ENCODE assay signal across 11 cellular contexts in the genomic region with DNA sequence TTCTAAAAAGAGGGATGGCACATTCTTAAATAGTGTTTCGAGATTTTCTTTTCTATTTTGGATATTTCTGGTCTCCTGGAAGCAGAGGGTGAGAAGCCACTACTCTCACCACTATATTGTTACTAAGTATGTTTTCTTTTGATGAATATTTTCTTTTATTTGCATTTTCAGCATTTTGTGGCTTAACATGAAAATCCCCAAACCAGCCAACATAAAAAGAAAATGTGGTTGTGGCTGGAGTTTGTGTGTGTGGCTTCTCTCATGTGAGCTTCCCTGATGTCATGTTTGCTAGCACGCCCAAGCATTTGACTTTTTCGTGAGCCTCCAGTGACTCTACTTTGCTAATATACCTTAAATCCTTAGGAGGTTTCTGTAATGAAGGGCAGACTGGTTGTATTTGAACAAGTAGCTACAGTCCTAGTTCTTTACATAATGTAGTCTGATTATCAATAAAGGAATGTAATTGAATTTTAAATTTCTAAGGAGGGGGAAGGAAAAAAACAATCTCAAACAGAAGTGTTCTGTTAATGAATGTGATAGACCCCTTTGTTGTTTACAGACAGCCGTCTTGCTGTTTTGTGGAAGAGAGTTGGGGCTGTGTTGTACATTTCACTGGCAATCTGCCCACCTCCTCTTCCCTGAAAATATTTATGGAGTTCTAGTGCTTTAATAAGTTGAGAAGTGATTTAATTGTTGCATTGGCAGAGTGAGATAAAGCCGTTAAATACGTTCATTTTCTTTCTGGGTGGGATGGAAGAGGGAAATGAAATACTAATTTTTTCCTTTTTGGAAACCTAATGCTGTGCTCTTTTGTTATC.
DNase-seq lines count a peak whose midpoint lies in the region; ATAC-seq and TF ChIP-seq lines count a peak whose summit lies in the region.
"Had no signal": no experiment of that assay in that cellular context is flagged by ENCODE, and none has a peak within 500 bp of the region (broad histone marks: within the 10 kb centered on the region; RNA-seq: fewer than 3 reads in every experiment).

No MANE protein-coding gene starts in this region.

- POLR2A ChIA-PET in activated CD8-positive, alpha-beta T cell treated with anti-CD3 and anti-CD28 coated beads, Interleukin-2, amount 10 ng/mL, durations not matched to agents 7 days and 5 days (lab: Charles Lee): interaction anchor here (0.6 to 1.0 kb wide), 2 partner anchors 118 to 163 kb away, joined by 3 read pairs; a partner anchor contains a TSS

- no peak overlapping the region for H3K4me3 Mint-ChIP-seq in activated CD8-positive, alpha-beta T cell treated with anti-CD3 and anti-CD28 coated beads, Interleukin-2, amount 10 ng/mL, durations not matched to agents 7 days and 5 days
- no peak overlapping the region for H3K4me3 Mint-ChIP-seq in nephron progenitor cell
- H3K4me3 Mint-ChIP-seq: activated naive CD4-positive, alpha-beta T cell treated with anti-CD3 and anti-CD28 coated beads, Interleukin-2, amount 50 U/mL, for 24 hours; IgD-negative memory B cell had no signal

- H2AFZ ChIP-seq in mammary epithelial cell (ENCODE audit: low read depth, low read length): no peak overlapping the region

- H3K36me3 Mint-ChIP-seq in activated CD8-positive, alpha-beta T cell treated with anti-CD3 and anti-CD28 coated beads, Interleukin-2, amount 10 ng/mL, durations not matched to agents 7 days and 5 days (ENCODE audit: low read depth): peaks cover 10% of the 10 kb centered on the region
- H3K36me3 Mint-ChIP-seq in nephron progenitor cell (ENCODE audit: low read depth): peaks cover 48% of the 10 kb centered on the region
- H3K36me3 Mint-ChIP-seq: IgD-negative memory B cell had no signal

- H3K9me3 Mint-ChIP-seq in activated CD8-positive, alpha-beta T cell treated with anti-CD3 and anti-CD28 coated beads, Interleukin-2, amount 10 ng/mL, durations not matched to agents 7 days and 5 days (ENCODE audit: insufficient read depth): no peaks in the 10 kb centered on the region
- H3K9me3 Mint-ChIP-seq in nephron progenitor cell: no peaks in the 10 kb centered on the region
- H3K9me3 Mint-ChIP-seq: activated naive CD4-positive, alpha-beta T cell treated with anti-CD3 and anti-CD28 coated beads, Interleukin-2, amount 50 U/mL, for 24 hours had no signal

- no peaks in the 10 kb centered on the region for H3K9me3 ChIP-seq in mammary epithelial cell (replicated peaks; ENCODE audit: insufficient read depth, low read length)

- 93% methylated on average over 6 of the region's 6 CpGs for WGBS in mammary epithelial cell (ENCODE audit: low coverage, missing lambda C conversion rate)

- no peak overlapping the region for H3K27ac ChIP-seq in mammary epithelial cell (ENCODE audit: insufficient read depth, low read depth, low read length)

- no peaks in the 10 kb centered on the region for H3K36me3 ChIP-seq in mammary epithelial cell (ENCODE audit: insufficient read depth, low read length)

- BruUV-seq in mammary epithelial cell (replicated peaks; lab: Mats Ljungman, UMichigan): no TSS peak

- H3K4me1 Mint-ChIP-seq in activated CD8-positive, alpha-beta T cell treated with anti-CD3 and anti-CD28 coated beads, Interleukin-2, amount 10 ng/mL, durations not matched to agents 7 days and 5 days (ENCODE audit: low read depth): no peaks in the 10 kb centered on the region
- no peaks in the 10 kb centered on the region for H3K4me1 Mint-ChIP-seq in nephron progenitor cell
- H3K4me1 Mint-ChIP-seq: activated naive CD4-positive, alpha-beta T cell treated with anti-CD3 and anti-CD28 coated beads, Interleukin-2, amount 50 U/mL, for 24 hours; IgD-negative memory B cell had no signal

- dilution Hi-C loops in mammary epithelial cell (cut with HindIII; ENCODE audit: low sequenced_read_pairs): no loop called here

- no peak overlapping the region for H3K27ac Mint-ChIP-seq in activated CD8-positive, alpha-beta T cell treated with anti-CD3 and anti-CD28 coated beads, Interleukin-2, amount 10 ng/mL, durations not matched to agents 7 days and 5 days
- no peak overlapping the region for H3K27ac Mint-ChIP-seq in nephron progenitor cell
- H3K27ac Mint-ChIP-seq: activated naive CD4-positive, alpha-beta T cell treated with anti-CD3 and anti-CD28 coated beads, Interleukin-2, amount 50 U/mL, for 24 hours; IgD-negative memory B cell had no signal

- in situ Hi-C loops in mammary epithelial cell (cut with MboI; ENCODE audit: low sequenced_read_pairs in 2 of 2): no loop called here

- intact Hi-C loops in mammary epithelial cell (cut with micrococcal nuclease): no loop called here

- H3K27me3 ChIP-seq in mammary epithelial cell (ENCODE audit: insufficient read depth, low read length): no peaks in the 10 kb centered on the region

- CTCF ChIA-PET in activated CD8-positive, alpha-beta T cell treated with anti-CD3 and anti-CD28 coated beads, Interleukin-2, amount 10 ng/mL, durations not matched to agents 7 days and 5 days (lab: Charles Lee): interaction anchor here (1.1 to 6.3 kb wide), 5 partner anchors 11 to 138 kb away, joined by 3 to 80 read pairs (median 6); a partner anchor contains a TSS
- CTCF ChIA-PET in mammary epithelial cell (lab: Charles Lee; ENCODE audit: low non-redundant PET): no interaction called here

- DNase-seq in GM12865 (ENCODE audit: low read depth) (peak; percentile 85), AG08396 (ENCODE audit: low spot score) (no peak), nephron progenitor cell (no peak), mammary epithelial cell (no peak), 8988T (no peak)
- peak; percentile 54 for DNase-seq in activated CD8-positive, alpha-beta T cell treated with anti-CD3 and anti-CD28 coated beads, Interleukin-2, amount 10 ng/mL, durations not matched to agents 7 days and 5 days
- DNase-seq: DND-41 had no signal

- peaks cover 38% of the 10 kb centered on the region for H3K79me2 ChIP-seq in mammary epithelial cell (ENCODE audit: insufficient read depth, low read length)

- H3K27me3 Mint-ChIP-seq in activated CD8-positive, alpha-beta T cell treated with anti-CD3 and anti-CD28 coated beads, Interleukin-2, amount 10 ng/mL, durations not matched to agents 7 days and 5 days (ENCODE audit: low read depth): peaks cover 20% of the 10 kb centered on the region
- H3K27me3 Mint-ChIP-seq in nephron progenitor cell (ENCODE audit: low read depth, poor library complexity): no peaks in the 10 kb centered on the region
- H3K27me3 Mint-ChIP-seq: activated naive CD4-positive, alpha-beta T cell treated with anti-CD3 and anti-CD28 coated beads, Interleukin-2, amount 50 U/mL, for 24 hours had no signal

- H3K4me1 ChIP-seq in mammary epithelial cell (ENCODE audit: insufficient read depth, low read length): peaks cover 9% of the 10 kb centered on the region

- no peak overlapping the region for H3K4me2 ChIP-seq in mammary epithelial cell (ENCODE audit: insufficient read depth, low read depth, low read length)

- H4K20me1 ChIP-seq in mammary epithelial cell (ENCODE audit: insufficient read depth, low read length): no peaks in the 10 kb centered on the region

- ATAC-seq in GM19035 (IDR thresholded peaks at IDR 0.05; ENCODE audit: unreplicated experiment): peak; percentile 87
- ATAC-seq in HG02885 (IDR thresholded peaks at IDR 0.05; ENCODE audit: poor library complexity, unreplicated experiment): peak; percentile 93
- ATAC-seq in activated CD8-positive, alpha-beta T cell treated with anti-CD3 and anti-CD28 coated beads, Interleukin-2, amount 10 ng/mL, durations not matched to agents 7 days and 5 days: peak; percentile 65

- H3K9ac ChIP-seq in mammary epithelial cell (ENCODE audit: insufficient read depth, low read length): no peak overlapping the region

- H3K4me3 ChIP-seq in GM12865 (ENCODE audit: low read depth, low read length): no peak overlapping the region
- no peak overlapping the region for H3K4me3 ChIP-seq in mammary epithelial cell (replicated peaks in 1 of 3; ENCODE audit: insufficient read depth in 1 of 3, low read depth in 2 of 3, low read length in 3 of 3)

- TF ChIP-seq CTCF in GM12865 (IDR thresholded peaks at IDR 0.05; ENCODE audit: insufficient read depth, low read depth, low read length, missing control alignments) (no peak), nephron progenitor cell (IDR thresholded peaks at IDR 0.05) (no peak), mammary epithelial cell (conservative IDR thresholded peaks at IDR 0.05 in 1 of 2, IDR thresholded peaks at IDR 0.05 in 1 of 2; ENCODE audit: extremely low read depth in 1 of 2, insufficient read depth in 1 of 2, low read depth in 1 of 2, low read length in 2 of 2) (no peak)

Comparison
In these comparisons a context has a peak if more than half of its experiments do, and no peak if none do; other contexts are left out.
1. DNase-seq: peak in GM12865 (single experiment) and activated CD8-positive, alpha-beta T cell treated with anti-CD3 and anti-CD28 coated beads, Interleukin-2, amount 10 ng/mL, durations not matched to agents 7 days and 5 days (single experiment); none in AG08396 (single experiment), nephron progenitor cell (single experiment), mammary epithelial cell (single experiment) and 8988T (single experiment).
2. Peak in every context shown above with its lines, with median percentiles within 50 percentile points of each other: ATAC-seq.